9 cellular contexts compared by ENCODE assay signal in the genomic region with DNA sequence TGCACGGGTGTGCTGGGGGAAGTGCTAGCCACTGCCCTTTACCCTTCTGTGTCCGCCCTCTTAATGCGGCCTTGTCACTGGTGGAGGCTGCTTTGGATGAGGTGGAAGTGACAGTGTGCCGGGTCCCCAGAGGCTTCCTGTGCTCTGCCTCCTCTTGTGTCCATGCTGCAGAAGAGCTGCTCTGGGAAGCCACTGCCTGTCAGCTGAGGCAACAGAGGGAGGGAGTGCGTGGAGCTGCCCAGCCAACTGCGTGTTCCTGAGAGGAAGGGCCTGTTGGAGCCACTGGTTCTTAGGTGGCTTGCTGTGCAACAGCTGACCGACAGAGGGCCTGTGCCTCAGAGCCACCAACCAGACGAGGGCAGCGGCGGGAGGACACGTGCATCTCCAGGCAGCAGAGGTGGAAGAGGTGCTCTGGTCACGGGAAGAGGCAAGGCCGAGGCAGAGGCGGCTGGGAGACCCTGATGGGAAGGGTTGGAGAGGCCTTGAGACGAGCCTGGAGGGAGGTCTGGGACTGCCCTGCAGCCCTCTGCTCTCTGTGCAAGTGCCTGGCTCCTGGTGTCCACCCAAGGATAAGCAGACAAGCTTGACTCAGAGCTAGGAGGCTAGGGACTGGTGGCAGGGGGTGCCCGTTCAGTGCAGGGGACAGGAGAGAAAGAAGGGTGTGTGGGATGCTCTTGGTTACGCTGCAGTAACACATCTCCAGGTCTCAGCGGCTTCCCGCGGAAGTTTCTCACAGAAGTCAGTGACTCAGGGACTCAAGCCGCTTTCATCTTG. TPM values are rescaled to one million over a fixed set of nuclear protein-coding genes. Genes with fewer than 3 reads are reported as not detected.
DNase-seq lines count a peak whose midpoint lies in the region; ATAC-seq and TF ChIP-seq lines count a peak whose summit lies in the region.
"Had no signal": no experiment of that assay in that cellular context is flagged by ENCODE, and none has a peak within 500 bp of the region (broad histone marks: within the 10 kb centered on the region; RNA-seq: fewer than 3 reads in every experiment).

No MANE protein-coding gene starts in this region.

- H3K9ac ChIP-seq in neuronal stem cell (ENCODE audit: low read depth, low read length, poor library complexity) = peak overlapping the region; percentile 56
- H3K9ac ChIP-seq: BLaER1 treated with 17β-estradiol and CSF1 and Interleukin-3, amounts not matched to agents 10 nM and 100 nM had no signal

- H3K27ac Mint-ChIP-seq in activated CD4-positive, alpha-beta memory T cell treated with anti-CD3 and anti-CD28 coated beads, Interleukin-2, amount 10 ng/mL, durations not matched to agents 7 days and 5 days = peak overlapping the region; percentile 32

- H3K27me3 Mint-ChIP-seq in activated CD4-positive, alpha-beta memory T cell treated with anti-CD3 and anti-CD28 coated beads, Interleukin-2, amount 10 ng/mL, durations not matched to agents 7 days and 5 days = peaks cover 9% of the 10 kb centered on the region

- ATAC-seq in SK-N-SH treated with all-trans-retinoic acid at 6 μM for 48 hours = no peak

- DNase-seq in Ammon's horn (ENCODE audit: low spot score) (peak; percentile 84), head of caudate nucleus (peak in 36 of 42 donors; percentile 33 to 89 (median 65)), neuronal stem cell (ENCODE audit: low spot score) (no peak), NCI-H524 treated with DMSO at 0.1 percent for 48 hours (lab: John Stamatoyannopoulos, UW) (no peak), H4 (ENCODE audit: low spot score) (no peak)
- DNase-seq in activated CD4-positive, alpha-beta memory T cell treated with anti-CD3 and anti-CD28 coated beads, Interleukin-2, amount 10 ng/mL, durations not matched to agents 7 days and 5 days = no peak
- no peak for DNase-seq in NK-92 treated with Interleukin-12 subunit alpha and Interleukin-12 subunit beta, amount 100 ng/mL, for 24 hours (lab: John Stamatoyannopoulos, UW)

- H4K8ac ChIP-seq in neuronal stem cell (ENCODE audit: low read depth, low read length) = no peak overlapping the region

- H2AK5ac ChIP-seq in neuronal stem cell (ENCODE audit: low read depth, low read length) = peak overlapping the region; percentile 60

- POLR2A ChIA-PET in activated CD4-positive, alpha-beta memory T cell treated with anti-CD3 and anti-CD28 coated beads, Interleukin-2, amount 10 ng/mL, durations not matched to agents 7 days and 5 days (lab: Charles Lee) = no interaction called here

- H3K36me3 ChIP-seq in neuronal stem cell (replicated peaks in 1 of 2; ENCODE audit: control insufficient read depth in 2 of 2, insufficient read depth in 2 of 2, low read length in 2 of 2) = peaks cover 6 to 47% of the 10 kb centered on the region in 2 donors
- H3K36me3 ChIP-seq: BLaER1 treated with 17β-estradiol and CSF1 and Interleukin-3, amounts not matched to agents 10 nM and 100 nM had no signal

- intact Hi-C loops in head of caudate nucleus (cut with DNase I) = no loop called here

- no peak overlapping the region for H3K14ac ChIP-seq in neuronal stem cell (ENCODE audit: low read length)

- no peak overlapping the region for H3K4me3 Mint-ChIP-seq in activated CD4-positive, alpha-beta memory T cell treated with anti-CD3 and anti-CD28 coated beads, Interleukin-2, amount 10 ng/mL, durations not matched to agents 7 days and 5 days

- H3K27me3 ChIP-seq in neuronal stem cell (ENCODE audit: control insufficient read depth in 3 of 3, insufficient read depth in 3 of 3, low read depth in 1 of 3, low read length in 3 of 3) = no peaks in the 10 kb centered on the region

- H3K79me1 ChIP-seq in neuronal stem cell (ENCODE audit: low read depth, low read length) = no peaks in the 10 kb centered on the region

- no peak overlapping the region for H3K4me2 ChIP-seq in neuronal stem cell (ENCODE audit: insufficient read depth, low read length, poor library complexity, severe bottlenecking)
- H3K4me2 ChIP-seq: BLaER1 treated with 17β-estradiol and CSF1 and Interleukin-3, amounts not matched to agents 10 nM and 100 nM had no signal

- CTCF ChIA-PET in activated CD4-positive, alpha-beta memory T cell treated with anti-CD3 and anti-CD28 coated beads, Interleukin-2, amount 10 ng/mL, durations not matched to agents 7 days and 5 days (lab: Charles Lee) = interaction anchor here (1.2 to 2.4 kb wide), 8 partner anchors 15 to 111 kb away, joined by 3 to 8 read pairs (median 6); partner anchors contain the start of genes B9D1 and MAPK7

- H3K18ac ChIP-seq in neuronal stem cell (ENCODE audit: low read length) = peak overlapping the region; percentile 58

- no peak overlapping the region for H3K27ac ChIP-seq in neuronal stem cell (replicated peaks; ENCODE audit: low read length)
- H3K27ac ChIP-seq: BLaER1 treated with 17β-estradiol and CSF1 and Interleukin-3, amounts not matched to agents 10 nM and 100 nM had no signal

- no peak overlapping the region for H2BK15ac ChIP-seq in neuronal stem cell (ENCODE audit: low read length)

- H3K4ac ChIP-seq in neuronal stem cell (ENCODE audit: low read length) = no peak overlapping the region

- no peak overlapping the region for H2BK120ac ChIP-seq in neuronal stem cell (ENCODE audit: low read depth, low read length)

- H3K4me1 Mint-ChIP-seq in activated CD4-positive, alpha-beta memory T cell treated with anti-CD3 and anti-CD28 coated beads, Interleukin-2, amount 10 ng/mL, durations not matched to agents 7 days and 5 days = peaks cover 3% of the 10 kb centered on the region

- peak overlapping the region; percentile 22 for H3K23ac ChIP-seq in neuronal stem cell (ENCODE audit: low read depth, low read length, poor library complexity)

- peaks cover 7 to 8% of the 10 kb centered on the region in 2 donors for H3K4me1 ChIP-seq in neuronal stem cell (ENCODE audit: control insufficient read depth in 2 of 2, insufficient read depth in 1 of 2, low read depth in 1 of 2, low read length in 2 of 2)
- H3K4me1 ChIP-seq: BLaER1 treated with 17β-estradiol and CSF1 and Interleukin-3, amounts not matched to agents 10 nM and 100 nM had no signal

- H3K9me3 ChIP-seq in neuronal stem cell (replicated peaks in 1 of 2; ENCODE audit: control insufficient read depth in 2 of 2, insufficient read depth in 1 of 2, low read depth in 1 of 2, low read length in 2 of 2) = no peaks in the 10 kb centered on the region
- H3K9me3 ChIP-seq: BLaER1 treated with 17β-estradiol and CSF1 and Interleukin-3, amounts not matched to agents 10 nM and 100 nM had no signal

- no peak overlapping the region for H2BK5ac ChIP-seq in neuronal stem cell (ENCODE audit: low read length)

- no peak overlapping the region for H4K91ac ChIP-seq in neuronal stem cell (ENCODE audit: low read depth, low read length, poor library complexity)

- H3K4me3 ChIP-seq in neuronal stem cell (ENCODE audit: low read length in 2 of 2) = no peak overlapping the region
- H3K4me3 ChIP-seq: BLaER1 treated with 17β-estradiol and CSF1 and Interleukin-3, amounts not matched to agents 10 nM and 100 nM had no signal

- H3K36me3 Mint-ChIP-seq in activated CD4-positive, alpha-beta memory T cell treated with anti-CD3 and anti-CD28 coated beads, Interleukin-2, amount 10 ng/mL, durations not matched to agents 7 days and 5 days (ENCODE audit: low read depth) = no peaks in the 10 kb centered on the region

- H3K9me3 Mint-ChIP-seq in activated CD4-positive, alpha-beta memory T cell treated with anti-CD3 and anti-CD28 coated beads, Interleukin-2, amount 10 ng/mL, durations not matched to agents 7 days and 5 days = no peaks in the 10 kb centered on the region

- no CpG with 5 or more reads among the region's 21 CpGs for WGBS in neuronal stem cell (ENCODE audit: extremely low coverage in 2 of 2, insufficient read length in 2 of 2, insufficient replicate concordance in 1 of 2), 2 donors

- H2BK12ac ChIP-seq in neuronal stem cell (ENCODE audit: low read length) = no peak overlapping the region

- no peak overlapping the region for H2AFZ ChIP-seq in neuronal stem cell (ENCODE audit: low read length)

TF ChIP-seq in SK-N-SH treated with all-trans-retinoic acid at 6 μM for 48 hours, 23 proteins besides CTCF, POLR2A, EP300 and RAD21:
- TF ChIP-seq, protein P1, sequence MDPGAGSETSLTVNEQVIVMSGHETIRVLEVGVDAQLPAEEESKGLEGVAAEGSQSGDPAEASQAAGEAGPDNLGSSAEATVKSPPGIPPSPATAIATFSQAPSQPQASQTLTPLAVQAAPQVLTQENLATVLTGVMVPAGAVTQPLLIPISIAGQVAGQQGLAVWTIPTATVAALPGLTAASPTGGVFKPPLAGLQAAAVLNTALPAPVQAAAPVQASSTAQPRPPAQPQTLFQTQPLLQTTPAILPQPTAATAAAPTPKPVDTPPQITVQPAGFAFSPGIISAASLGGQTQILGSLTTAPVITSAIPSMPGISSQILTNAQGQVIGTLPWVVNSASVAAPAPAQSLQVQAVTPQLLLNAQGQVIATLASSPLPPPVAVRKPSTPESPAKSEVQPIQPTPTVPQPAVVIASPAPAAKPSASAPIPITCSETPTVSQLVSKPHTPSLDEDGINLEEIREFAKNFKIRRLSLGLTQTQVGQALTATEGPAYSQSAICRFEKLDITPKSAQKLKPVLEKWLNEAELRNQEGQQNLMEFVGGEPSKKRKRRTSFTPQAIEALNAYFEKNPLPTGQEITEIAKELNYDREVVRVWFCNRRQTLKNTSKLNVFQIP (CRISPR knock-in tag; IDR thresholded peaks at IDR 0.05; ENCODE audit: borderline replicate concordance, low read depth) = no peak
- TF ChIP-seq ISL1 (CRISPR knock-in tag; IDR thresholded peaks at IDR 0.05) (no peak), ZFP30 (CRISPR knock-in tag; IDR thresholded peaks at IDR 0.05) (no peak), ARNTL (CRISPR knock-in tag; IDR thresholded peaks at IDR 0.05; ENCODE audit: borderline replicate concordance, low read depth) (no peak)
TF ChIP-seq in SK-N-SH treated with all-trans-retinoic acid at 6 μM for 48 hours: peak in this region for 0.

RNA-seq across cellular contexts. Expression of gene B9D1, which starts 25.4 kb away (rescaled TPM):
- total RNA-seq in activated CD4-positive, alpha-beta memory T cell treated with anti-CD3 and anti-CD28 coated beads, Interleukin-2, amount 10 ng/mL, durations not matched to agents 7 days and 5 days = 1 to 10 TPM; 2.7 to 3.1 TPM
- 22.2 TPM for polyA plus RNA-seq in neuronal stem cell (2013, experiment 1 of 2)
- polyA plus RNA-seq in neuronal stem cell (2013, experiment 2 of 2) = 23.4 TPM
- total RNA-seq in H4 (2014; rRNA removed; shearing (Covaris generic)) = 46.3 and 73.2 TPM in 2 replicates

RNA-seq across cellular contexts. Expression of gene MAPK7, which starts 41.2 kb away (rescaled TPM):
- total RNA-seq in activated CD4-positive, alpha-beta memory T cell treated with anti-CD3 and anti-CD28 coated beads, Interleukin-2, amount 10 ng/mL, durations not matched to agents 7 days and 5 days = 10 to 100 TPM; 40.6 to 41.4 TPM
- polyA plus RNA-seq in neuronal stem cell (2013, experiment 1 of 2) = 21.1 TPM
- polyA plus RNA-seq in neuronal stem cell (2013, experiment 2 of 2) = 21.3 TPM
- total RNA-seq in H4 (2014; rRNA removed; shearing (Covaris generic)) = 6.2 and 31.0 TPM in 2 replicates

RNA-seq across cellular contexts. Expression of gene MFAP4, which starts 49.9 kb away (rescaled TPM):
- not detected for total RNA-seq in activated CD4-positive, alpha-beta memory T cell treated with anti-CD3 and anti-CD28 coated beads, Interleukin-2, amount 10 ng/mL, durations not matched to agents 7 days and 5 days
- 0.18 TPM for polyA plus RNA-seq in neuronal stem cell (2013, experiment 1 of 2)
- 0.07 TPM for polyA plus RNA-seq in neuronal stem cell (2013, experiment 2 of 2)
- total RNA-seq in H4 (2014; rRNA removed; shearing (Covaris generic)) = 122 and 168 TPM in 2 replicates

Comparison
In these comparisons a context has a peak if more than half of its experiments do, and no peak if none do; other contexts are left out.
1. DNase-seq: peak in Ammon's horn (single experiment) and head of caudate nucleus (36 of 42); none in activated CD4-positive, alpha-beta memory T cell treated with anti-CD3 and anti-CD28 coated beads, Interleukin-2, amount 10 ng/mL, durations not matched to agents 7 days and 5 days (single experiment), neuronal stem cell (single experiment), NCI-H524 treated with DMSO at 0.1 percent for 48 hours (single experiment), H4 (single experiment) and NK-92 treated with Interleukin-12 subunit alpha and Interleukin-12 subunit beta, amount 100 ng/mL, for 24 hours (single experiment).
2. RNA of gene B9D1, which starts 25.4 kb away (total RNA-seq): 46.3 to 73.2 TPM in H4; 2.7 to 3.1 TPM in activated CD4-positive, alpha-beta memory T cell treated with anti-CD3 and anti-CD28 coated beads, Interleukin-2, amount 10 ng/mL, durations not matched to agents 7 days and 5 days; every median in the first group is over 10 times any median in the second.
3. RNA of gene MFAP4, which starts 49.9 kb away (total RNA-seq): 122 to 168 TPM in H4; not detected in activated CD4-positive, alpha-beta memory T cell treated with anti-CD3 and anti-CD28 coated beads, Interleukin-2, amount 10 ng/mL, durations not matched to agents 7 days and 5 days; every median in the first group is over 100 times any median in the second.